In genomic region chr16:67658849-67659674, GRCh38 we compare ENCODE assay signal across 9 cellular contexts. TPM values are rescaled to one million over a fixed set of nuclear protein-coding genes. Genes with fewer than 3 reads are reported as not detected.
A peak's percentile ranks its signal among the peaks of the same experiment; 100 is the strongest.
DNase-seq lines count a peak whose midpoint lies in the region; ATAC-seq, FAIRE-seq and TF ChIP-seq lines count a peak whose summit lies in the region.
"Had no signal": no experiment of that assay in that cellular context is flagged by ENCODE, and none has a peak within 500 bp of the region (broad histone marks: within the 10 kb centered on the region; RNA-seq: fewer than 3 reads in every experiment).

No MANE protein-coding gene starts in this region.

- H3K9me3 ChIP-seq in kidney (ENCODE audit: control insufficient read depth in 1 of 2, low read length in 2 of 2) (no peaks in the 10 kb centered on the region), suprapubic skin (no peaks in the 10 kb centered on the region)

- H3K27me3 ChIP-seq in suprapubic skin: peaks cover 11% of the 10 kb centered on the region

- peak overlapping the region; percentile 57 to 62 for H3K9ac ChIP-seq in kidney (ENCODE audit: low read length in 2 of 2)

- no peaks in the 10 kb centered on the region for H3K9me3 Mint-ChIP-seq in activated CD4-positive, alpha-beta T cell treated with anti-CD3 and anti-CD28 coated beads, Interleukin-2, amount 10 ng/mL, durations not matched to agents 24 days and 14 days
- H3K9me3 Mint-ChIP-seq in activated T-helper 2 cell treated with anti-CD3 and anti-CD28 coated beads, Interferon-gamma antibody, Interleukin-2, Interleukin-4, amounts not matched to agents 10 μg/mL and 5 μg/mL and 100 μg/mL, durations not matched to agents 14 hours and 24 hours and 36 hours: no peaks in the 10 kb centered on the region

- TF ChIP-seq CTCF in kidney (IDR thresholded peaks at IDR 0.05; ENCODE audit: borderline replicate concordance, extremely low read depth, insufficient read depth) (no peak), suprapubic skin (IDR thresholded peaks at IDR 0.05) (no peak)

- ATAC-seq in GM18511 (IDR thresholded peaks at IDR 0.05; ENCODE audit: unreplicated experiment): no peak

- H3K27ac ChIP-seq in kidney (ENCODE audit: low read depth in 2 of 2, low read length in 2 of 2): no peak overlapping the region
- no peak overlapping the region for H3K27ac ChIP-seq in suprapubic skin

- peaks cover 23% of the 10 kb centered on the region for H3K36me3 Mint-ChIP-seq in activated CD4-positive, alpha-beta T cell treated with anti-CD3 and anti-CD28 coated beads, Interleukin-2, amount 10 ng/mL, durations not matched to agents 24 days and 14 days (ENCODE audit: low read depth)
- H3K36me3 Mint-ChIP-seq in activated T-helper 2 cell treated with anti-CD3 and anti-CD28 coated beads, Interferon-gamma antibody, Interleukin-2, Interleukin-4, amounts not matched to agents 10 μg/mL and 5 μg/mL and 100 μg/mL, durations not matched to agents 14 hours and 24 hours and 36 hours (ENCODE audit: low read depth): peaks cover 42% of the 10 kb centered on the region

- peak; percentile 68 for DNase-seq in activated CD4-positive, alpha-beta T cell treated with anti-CD3 and anti-CD28 coated beads, Interleukin-2, amount 10 ng/mL, durations not matched to agents 24 days and 14 days
- no peak for DNase-seq in activated CD4-positive, alpha-beta T cell treated with anti-CD3 and anti-CD28 coated beads for 48 hours
- DNase-seq in activated T-helper 2 cell treated with anti-CD3 and anti-CD28 coated beads, Interferon-gamma antibody, Interleukin-2, Interleukin-4, amounts not matched to agents 10 μg/mL and 5 μg/mL and 100 μg/mL, durations not matched to agents 14 hours and 24 hours and 36 hours (ENCODE audit: low spot score): no peak
- DNase-seq in kidney (no peak), suprapubic skin (ENCODE audit: low spot score in 2 of 2) (peak in 1 of 2 donors; percentile 59), NCI-H1694 treated with DMSO at 0.1 percent for 48 hours (lab: John Stamatoyannopoulos, UW) (no peak), DMS114 treated with DMSO at 0.1 percent for 48 hours (lab: John Stamatoyannopoulos, UW; ENCODE audit: unreplicated experiment) (no peak)
- DNase-seq: COR-L47 had no signal

- WGBS in suprapubic skin: 54% methylated on average over 10 of the region's 21 CpGs

- TF ChIP-seq POLR2A in suprapubic skin (IDR thresholded peaks at IDR 0.05): no peak

- no peaks in the 10 kb centered on the region for H3K27me3 Mint-ChIP-seq in activated CD4-positive, alpha-beta T cell treated with anti-CD3 and anti-CD28 coated beads, Interleukin-2, amount 10 ng/mL, durations not matched to agents 24 days and 14 days
- no peaks in the 10 kb centered on the region for H3K27me3 Mint-ChIP-seq in activated T-helper 2 cell treated with anti-CD3 and anti-CD28 coated beads, Interferon-gamma antibody, Interleukin-2, Interleukin-4, amounts not matched to agents 10 μg/mL and 5 μg/mL and 100 μg/mL, durations not matched to agents 14 hours and 24 hours and 36 hours (ENCODE audit: low read depth)

- peaks cover 0 to 3% of the 10 kb centered on the region in 2 donors for H3K36me3 ChIP-seq in kidney (ENCODE audit: control insufficient read depth in 1 of 2, insufficient read depth in 2 of 2, low read length in 2 of 2)
- H3K36me3 ChIP-seq in suprapubic skin: peaks cover 31% of the 10 kb centered on the region

- H3K4me1 Mint-ChIP-seq in activated CD4-positive, alpha-beta T cell treated with anti-CD3 and anti-CD28 coated beads, Interleukin-2, amount 10 ng/mL, durations not matched to agents 24 days and 14 days: peaks cover 19% of the 10 kb centered on the region
- H3K4me1 Mint-ChIP-seq in activated T-helper 2 cell treated with anti-CD3 and anti-CD28 coated beads, Interferon-gamma antibody, Interleukin-2, Interleukin-4, amounts not matched to agents 10 μg/mL and 5 μg/mL and 100 μg/mL, durations not matched to agents 14 hours and 24 hours and 36 hours (ENCODE audit: low read depth): peaks cover 13% of the 10 kb centered on the region

- H3K4me3 ChIP-seq in kidney (ENCODE audit: low read length in 2 of 2) (peak overlapping the region; percentile 92 to 99), suprapubic skin (peak overlapping the region; percentile 76)

- peak overlapping the region; percentile 96 for H3K27ac Mint-ChIP-seq in activated CD4-positive, alpha-beta T cell treated with anti-CD3 and anti-CD28 coated beads, Interleukin-2, amount 10 ng/mL, durations not matched to agents 24 days and 14 days
- H3K27ac Mint-ChIP-seq in activated T-helper 2 cell treated with anti-CD3 and anti-CD28 coated beads, Interferon-gamma antibody, Interleukin-2, Interleukin-4, amounts not matched to agents 10 μg/mL and 5 μg/mL and 100 μg/mL, durations not matched to agents 14 hours and 24 hours and 36 hours: peak overlapping the region; percentile 96

- H3K4me1 ChIP-seq in kidney (ENCODE audit: control insufficient read depth in 1 of 2, insufficient read depth in 1 of 2, low read depth in 1 of 2, low read length in 2 of 2) (peaks cover 3 to 18% of the 10 kb centered on the region in 2 donors), suprapubic skin (peaks cover 25% of the 10 kb centered on the region)

- peak overlapping the region; percentile 92 for H3K4me3 Mint-ChIP-seq in activated CD4-positive, alpha-beta T cell treated with anti-CD3 and anti-CD28 coated beads, Interleukin-2, amount 10 ng/mL, durations not matched to agents 24 days and 14 days
- peak overlapping the region; percentile 92 for H3K4me3 Mint-ChIP-seq in activated T-helper 2 cell treated with anti-CD3 and anti-CD28 coated beads, Interferon-gamma antibody, Interleukin-2, Interleukin-4, amounts not matched to agents 10 μg/mL and 5 μg/mL and 100 μg/mL, durations not matched to agents 14 hours and 24 hours and 36 hours (ENCODE audit: low read depth)

- no peak for FAIRE-seq in kidney (lab: Jason Lieb, UNC)

- intact Hi-C loops in activated CD4-positive, alpha-beta T cell treated with anti-CD3 and anti-CD28 coated beads, Interleukin-2, amount 10 ng/mL, durations not matched to agents 24 days and 14 days (cut with micrococcal nuclease): no loop called here
- intact Hi-C loops in activated T-helper 2 cell treated with anti-CD3 and anti-CD28 coated beads, Interferon-gamma antibody, Interleukin-2, Interleukin-4, amounts not matched to agents 10 μg/mL and 5 μg/mL and 100 μg/mL, durations not matched to agents 14 hours and 24 hours and 36 hours (cut with micrococcal nuclease): no loop called here
- intact Hi-C loops in kidney (cut with DNase I): no loop called here

- TF ChIP-seq EP300 in suprapubic skin (IDR thresholded peaks at IDR 0.05): no peak

RNA-seq across cellular contexts. Expression of gene ACD, which starts 1.0 kb away (rescaled TPM):
- total RNA-seq in activated CD4-positive, alpha-beta T cell treated with anti-CD3 and anti-CD28 coated beads, Interleukin-2, amount 10 ng/mL, durations not matched to agents 24 days and 14 days: 54.0 and 55.1 TPM in 2 replicates
- total RNA-seq in activated T-helper 2 cell treated with anti-CD3 and anti-CD28 coated beads, Interferon-gamma antibody, Interleukin-2, Interleukin-4, amounts not matched to agents 10 μg/mL and 5 μg/mL and 100 μg/mL, durations not matched to agents 14 hours and 24 hours and 36 hours: 48.9 and 57.4 TPM in 2 replicates
- total RNA-seq in kidney (15.2 TPM), suprapubic skin (10 to 100 TPM; 17.6 to 33.9 (median 22.3) TPM)
- polyA plus RNA-seq in kidney (ENCODE audit: insufficient read depth, low read depth, low replicate concordance): 20.0 TPM

RNA-seq across cellular contexts. Expression of gene PARD6A, which starts 1.7 kb away (rescaled TPM):
- 13.5 and 14.0 TPM in 2 replicates for total RNA-seq in activated CD4-positive, alpha-beta T cell treated with anti-CD3 and anti-CD28 coated beads, Interleukin-2, amount 10 ng/mL, durations not matched to agents 24 days and 14 days
- 10.7 and 11.5 TPM in 2 replicates for total RNA-seq in activated T-helper 2 cell treated with anti-CD3 and anti-CD28 coated beads, Interferon-gamma antibody, Interleukin-2, Interleukin-4, amounts not matched to agents 10 μg/mL and 5 μg/mL and 100 μg/mL, durations not matched to agents 14 hours and 24 hours and 36 hours
- total RNA-seq in kidney (6.1 TPM), suprapubic skin (1 to 10 TPM; 2.3 to 4.3 (median 3.4) TPM)
- 17.1 TPM for polyA plus RNA-seq in kidney (ENCODE audit: insufficient read depth, low read depth, low replicate concordance)

RNA-seq across cellular contexts. Expression of gene ENKD1, which starts 7.5 kb away (rescaled TPM):
- total RNA-seq in activated CD4-positive, alpha-beta T cell treated with anti-CD3 and anti-CD28 coated beads, Interleukin-2, amount 10 ng/mL, durations not matched to agents 24 days and 14 days: 12.7 and 13.8 TPM in 2 replicates
- 8.1 and 9.2 TPM in 2 replicates for total RNA-seq in activated T-helper 2 cell treated with anti-CD3 and anti-CD28 coated beads, Interferon-gamma antibody, Interleukin-2, Interleukin-4, amounts not matched to agents 10 μg/mL and 5 μg/mL and 100 μg/mL, durations not matched to agents 14 hours and 24 hours and 36 hours
- total RNA-seq in kidney (30.2 TPM), suprapubic skin (10 to 100 TPM; 10.1 to 33.6 (median 13.7) TPM)
- 38.3 TPM for polyA plus RNA-seq in kidney (ENCODE audit: insufficient read depth, low read depth, low replicate concordance)

RNA-seq across cellular contexts. Expression of gene C16orf86, which starts 7.6 kb away (rescaled TPM):
- 0.68 and 1.5 TPM in 2 replicates for total RNA-seq in activated CD4-positive, alpha-beta T cell treated with anti-CD3 and anti-CD28 coated beads, Interleukin-2, amount 10 ng/mL, durations not matched to agents 24 days and 14 days
- 1.4 and 1.8 TPM in 2 replicates for total RNA-seq in activated T-helper 2 cell treated with anti-CD3 and anti-CD28 coated beads, Interferon-gamma antibody, Interleukin-2, Interleukin-4, amounts not matched to agents 10 μg/mL and 5 μg/mL and 100 μg/mL, durations not matched to agents 14 hours and 24 hours and 36 hours
- 6.6 TPM for total RNA-seq in kidney
- 11.2 TPM for polyA plus RNA-seq in kidney (ENCODE audit: insufficient read depth, low read depth, low replicate concordance)
- 1 to 10 TPM; 2.1 to 6.8 (median 3.6) TPM for total RNA-seq in suprapubic skin

RNA-seq across cellular contexts. Expression of gene CARMIL2, which starts 14.1 kb away (rescaled TPM):
- total RNA-seq in activated CD4-positive, alpha-beta T cell treated with anti-CD3 and anti-CD28 coated beads, Interleukin-2, amount 10 ng/mL, durations not matched to agents 24 days and 14 days: 219 and 229 TPM in 2 replicates
- total RNA-seq in activated T-helper 2 cell treated with anti-CD3 and anti-CD28 coated beads, Interferon-gamma antibody, Interleukin-2, Interleukin-4, amounts not matched to agents 10 μg/mL and 5 μg/mL and 100 μg/mL, durations not matched to agents 14 hours and 24 hours and 36 hours: 197 and 206 TPM in 2 replicates
- total RNA-seq in kidney (7.1 TPM), suprapubic skin (1 to 10 TPM in 1 of 4 donors, under 1 TPM in 3; 0.19 to 2.3 (median 0.51) TPM)
- polyA plus RNA-seq in kidney (ENCODE audit: insufficient read depth, low read depth, low replicate concordance): 0.30 TPM
